ENCODE assay signal across 8 cellular contexts in genomic region chr2:48530033-48530804, GRCh38. TPM values are rescaled to one million over a fixed set of nuclear protein-coding genes. Genes with fewer than 3 reads are reported as not detected.
DNase-seq lines count a peak whose midpoint lies in the region; ATAC-seq and TF ChIP-seq lines count a peak whose summit lies in the region.

TSS of gene STON1 (plus strand) at chr2:48530154. CDS start at chr2:48580634, 50,480 bp downstream.

- H3K4me3 ChIP-seq in OCI-LY7 (ENCODE audit: low read depth, low read length, poor library complexity, severe bottlenecking) (no peak within 1 kb of the TSS), prostate gland (peak within 1 kb of the TSS; percentile 93 to 97)

- intact Hi-C loops in CD14-positive monocyte (cut with micrococcal nuclease), result no loop called here
- intact Hi-C loops in OCI-LY7 (cut with micrococcal nuclease; ENCODE audit: unreplicated experiment), result no loop called here
- intact Hi-C loops in left ventricle myocardium superior (cut with micrococcal nuclease), result no loop called here
- intact Hi-C loops in prostate gland (cut with DNase I), result loop anchor here (5.0 kb wide), 2 partner anchors 57 to 58 kb away; no protein-coding TSS in a partner anchor

- H3K27me3 ChIP-seq in prostate gland (replicated peaks; ENCODE audit: insufficient read depth), result no peaks in the 10 kb centered on the region

- H3K9me2 ChIP-seq in OCI-LY7 (ENCODE audit: insufficient read depth, low read length), result no peaks in the 10 kb centered on the region

- no peaks in the 10 kb centered on the region for H3K4me1 ChIP-seq in OCI-LY7 (ENCODE audit: insufficient read depth, low read length, poor library complexity, severe bottlenecking)
- H3K4me1 ChIP-seq in prostate gland (replicated peaks), result no peaks in the 10 kb centered on the region

- TF ChIP-seq POLR2A in prostate gland (IDR thresholded peaks at IDR 0.05), result peak; percentile 59

- H2AFZ ChIP-seq in OCI-LY7 (ENCODE audit: low read length), result no peak within 1 kb of the TSS

- H3K4me3 Mint-ChIP-seq in CD14-positive monocyte, result peak within 1 kb of the TSS; percentile 84 to 92
- H3K4me3 Mint-ChIP-seq in activated naive CD4-positive, alpha-beta T cell treated with anti-CD3 and anti-CD28 coated beads, Interleukin-2, amount 50 U/mL, for 24 hours, result peak within 1 kb of the TSS; percentile 91

- H3K27ac ChIP-seq in OCI-LY7 (ENCODE audit: low read depth, low read length, poor library complexity, severe bottlenecking) (no peak within 1 kb of the TSS), prostate gland (peak within 1 kb of the TSS; percentile 95 to 96)

- no peaks in the 10 kb centered on the region for H4K20me1 ChIP-seq in OCI-LY7 (ENCODE audit: insufficient read depth, low read length)

- CTCF ChIA-PET in OCI-LY7 (lab: Charles Lee; ENCODE audit: unreplicated experiment), result no interaction called here

- BruUV-seq in OCI-LY7 (replicated peaks; lab: Mats Ljungman, UMichigan), result no TSS peak

- peaks cover 9 to 21% (median 13%) of the 10 kb centered on the region in 3 donors for H3K27me3 Mint-ChIP-seq in CD14-positive monocyte (ENCODE audit: low read depth in 3 of 3)
- no peaks in the 10 kb centered on the region for H3K27me3 Mint-ChIP-seq in activated naive CD4-positive, alpha-beta T cell treated with anti-CD3 and anti-CD28 coated beads, Interleukin-2, amount 50 U/mL, for 24 hours

- H3K4me2 ChIP-seq in OCI-LY7 (ENCODE audit: low read length), result peak within 1 kb of the TSS; percentile 46; the same call in 1 of the 2 replicates

- ATAC-seq in GM21367 (IDR thresholded peaks at IDR 0.05; ENCODE audit: unreplicated experiment) (peak; percentile 50), left ventricle myocardium superior (peak; percentile 78), HG03159 (IDR thresholded peaks at IDR 0.05; ENCODE audit: unreplicated experiment) (no peak)

- peaks cover 25% of the 10 kb centered on the region for H3K4me1 Mint-ChIP-seq in CD14-positive monocyte
- H3K4me1 Mint-ChIP-seq in activated naive CD4-positive, alpha-beta T cell treated with anti-CD3 and anti-CD28 coated beads, Interleukin-2, amount 50 U/mL, for 24 hours, result peaks cover 16% of the 10 kb centered on the region

- peaks cover 0 to 3% (median 0%) of the 10 kb centered on the region in 7 donors for H3K9me3 Mint-ChIP-seq in CD14-positive monocyte
- H3K9me3 Mint-ChIP-seq in activated naive CD4-positive, alpha-beta T cell treated with anti-CD3 and anti-CD28 coated beads, Interleukin-2, amount 50 U/mL, for 24 hours, result no peaks in the 10 kb centered on the region

- POLR2A ChIA-PET in OCI-LY7 (lab: Charles Lee), result no interaction called here

- no peaks in the 10 kb centered on the region for H3K36me3 ChIP-seq in OCI-LY7 (ENCODE audit: insufficient read depth, low read length)
- no peaks in the 10 kb centered on the region for H3K36me3 ChIP-seq in prostate gland

- WGBS in prostate gland, result under 1% methylated on average over 38 of the region's 62 CpGs

- peak within 1 kb of the TSS in 2 of 7 donors; percentile 59 to 69 for H3K27ac Mint-ChIP-seq in CD14-positive monocyte
- peak within 1 kb of the TSS; percentile 72 for H3K27ac Mint-ChIP-seq in activated naive CD4-positive, alpha-beta T cell treated with anti-CD3 and anti-CD28 coated beads, Interleukin-2, amount 50 U/mL, for 24 hours

- TF ChIP-seq CTCF in CD14-positive monocyte (IDR thresholded peaks at IDR 0.05) (no peak), OCI-LY7 (conservative IDR thresholded peaks at IDR 0.05; ENCODE audit: low read length) (no peak), prostate gland (IDR thresholded peaks at IDR 0.05) (peak in 2 of 4 experiments; percentile 17 to 27)

- peaks cover 7 to 17% of the 10 kb centered on the region in 2 donors for H3K36me3 Mint-ChIP-seq in CD14-positive monocyte
- H3K36me3 Mint-ChIP-seq in activated naive CD4-positive, alpha-beta T cell treated with anti-CD3 and anti-CD28 coated beads, Interleukin-2, amount 50 U/mL, for 24 hours, result no peaks in the 10 kb centered on the region

- DNase-seq in CD14-positive monocyte (ENCODE audit: low spot score), result no peak
- no peak for DNase-seq in OCI-LY7 (ENCODE audit: low spot score)
- peak; percentile 72 for DNase-seq in left ventricle myocardium superior
- peak; percentile 71 for DNase-seq in prostate gland (ENCODE audit: low spot score)
- no peak for DNase-seq in OCI-M2 (lab: John Stamatoyannopoulos, UW; ENCODE audit: unreplicated experiment)

- H3K9me3 ChIP-seq in OCI-LY7 (ENCODE audit: low read length), result no peaks in the 10 kb centered on the region
- no peaks in the 10 kb centered on the region for H3K9me3 ChIP-seq in prostate gland

- no peaks in the 10 kb centered on the region for H3K79me2 ChIP-seq in OCI-LY7 (ENCODE audit: insufficient read depth, low read depth, low read length)

RNA-seq across cellular contexts. Expression of gene STON1, which starts in this region (rescaled TPM):
- polyA plus RNA-seq in CD14-positive monocyte, result under 1 TPM in 1 of 2 donors, not detected in 1; 0.12 TPM
- 0.18 and 0.88 TPM in 2 replicates for total RNA-seq in OCI-LY7 (2014; rRNA removed; shearing (Covaris generic))
- total RNA-seq in OCI-LY7 (2022), result 0.51 and 0.96 TPM in 2 replicates
- total RNA-seq in left ventricle myocardium superior, result 6.7 TPM
- 10 to 100 TPM; 34.0 to 48.7 TPM for total RNA-seq in prostate gland

Comparison
In these comparisons a context has a peak if more than half of its experiments do, and no peak if none do; other contexts are left out.
1. DNase-seq: peak in left ventricle myocardium superior (single experiment) and prostate gland (single experiment); none in CD14-positive monocyte (single experiment), OCI-LY7 (single experiment) and OCI-M2 (single experiment).